In genomic region chr2:146415291-146415690, GRCh38 we compare ENCODE assay signal across 13 cellular contexts.
DNase-seq lines count a peak whose midpoint lies in the region; ATAC-seq and TF ChIP-seq lines count a peak whose summit lies in the region.
"Had no signal": no experiment of that assay in that cellular context is flagged by ENCODE, and none has a peak within 500 bp of the region (broad histone marks: within the 10 kb centered on the region; RNA-seq: fewer than 3 reads in every experiment).

No MANE protein-coding gene starts in this region.

- no peak overlapping the region for H3K27ac Mint-ChIP-seq in neural progenitor cell
- H3K27ac Mint-ChIP-seq in activated CD4-positive, alpha-beta memory T cell treated with anti-CD3 and anti-CD28 coated beads, Interleukin-2, amount 10 ng/mL, durations not matched to agents 7 days and 5 days = no peak overlapping the region
- H3K27ac Mint-ChIP-seq: CD14-positive monocyte had no signal

- H3K36me3 ChIP-seq in neural progenitor cell = no peaks in the 10 kb centered on the region

- DNase-seq in NCI-H510A treated with DMSO at 0.1 percent for 48 hours (lab: John Stamatoyannopoulos, UW) = peak; percentile 23
- no peak for DNase-seq in NCI-H510A (lab: John Stamatoyannopoulos, UW)
- DNase-seq in NCI-H1105 treated with DMSO at 0.1 percent for 48 hours (lab: John Stamatoyannopoulos, UW) = peak; percentile 85
- peak; percentile 7 for DNase-seq in NCI-H69 (lab: John Stamatoyannopoulos, UW)
- DNase-seq in neural progenitor cell (ENCODE audit: low spot score) = no peak
- DNase-seq in stimulated activated CD4-positive, alpha-beta T cell treated with anti-CD3 and anti-CD28 coated beads, Interleukin-2, amount 100 ng/mL, for 48 hours = no peak
- DNase-seq in activated CD4-positive, alpha-beta memory T cell treated with anti-CD3 and anti-CD28 coated beads, Interleukin-2, amount 10 ng/mL, durations not matched to agents 7 days and 5 days = no peak
- DNase-seq: Caco-2, GF-D8, Kasumi-1, NCI-H524 had no signal

- no peak overlapping the region for H3K9ac ChIP-seq in neural progenitor cell

- H3K4me3 ChIP-seq in neural progenitor cell = no peak overlapping the region

- no peak overlapping the region for H3K4me2 ChIP-seq in neural progenitor cell

- no peaks in the 10 kb centered on the region for H3K9me3 ChIP-seq in neural progenitor cell (ENCODE audit: low read depth)
- H3K9me3 ChIP-seq: Caco-2 had no signal

- no peaks in the 10 kb centered on the region for H3K27me3 ChIP-seq in neural progenitor cell

- no peak for TF ChIP-seq CTCF in neural progenitor cell (IDR thresholded peaks at IDR 0.05)

- no peaks in the 10 kb centered on the region for H4K20me1 ChIP-seq in neural progenitor cell (ENCODE audit: low read depth)

- CTCF ChIA-PET in activated CD4-positive, alpha-beta memory T cell treated with anti-CD3 and anti-CD28 coated beads, Interleukin-2, amount 10 ng/mL, durations not matched to agents 7 days and 5 days (lab: Charles Lee) = no interaction called here

- H3K9me3 Mint-ChIP-seq in neural progenitor cell = no peaks in the 10 kb centered on the region
- H3K9me3 Mint-ChIP-seq in activated CD4-positive, alpha-beta memory T cell treated with anti-CD3 and anti-CD28 coated beads, Interleukin-2, amount 10 ng/mL, durations not matched to agents 7 days and 5 days = no peaks in the 10 kb centered on the region

- H3K36me3 Mint-ChIP-seq in neural progenitor cell = no peaks in the 10 kb centered on the region
- no peaks in the 10 kb centered on the region for H3K36me3 Mint-ChIP-seq in activated CD4-positive, alpha-beta memory T cell treated with anti-CD3 and anti-CD28 coated beads, Interleukin-2, amount 10 ng/mL, durations not matched to agents 7 days and 5 days (ENCODE audit: low read depth)
- H3K36me3 Mint-ChIP-seq: CD14-positive monocyte had no signal

- H3F3A ChIP-seq in neural progenitor cell (ENCODE audit: low read depth) = no peaks in the 10 kb centered on the region

- POLR2A ChIA-PET in activated CD4-positive, alpha-beta memory T cell treated with anti-CD3 and anti-CD28 coated beads, Interleukin-2, amount 10 ng/mL, durations not matched to agents 7 days and 5 days (lab: Charles Lee) = no interaction called here

- no peak overlapping the region for H3K4me3 Mint-ChIP-seq in neural progenitor cell
- no peak overlapping the region for H3K4me3 Mint-ChIP-seq in activated CD4-positive, alpha-beta memory T cell treated with anti-CD3 and anti-CD28 coated beads, Interleukin-2, amount 10 ng/mL, durations not matched to agents 7 days and 5 days
- H3K4me3 Mint-ChIP-seq: CD14-positive monocyte had no signal

- H2AFZ ChIP-seq in neural progenitor cell (replicated peaks) = peak overlapping the region; percentile 2

- peaks cover 4% of the 10 kb centered on the region for H3K4me1 Mint-ChIP-seq in neural progenitor cell
- no peaks in the 10 kb centered on the region for H3K4me1 Mint-ChIP-seq in activated CD4-positive, alpha-beta memory T cell treated with anti-CD3 and anti-CD28 coated beads, Interleukin-2, amount 10 ng/mL, durations not matched to agents 7 days and 5 days
- H3K4me1 Mint-ChIP-seq: CD14-positive monocyte had no signal

- no peaks in the 10 kb centered on the region for H3K79me2 ChIP-seq in neural progenitor cell (ENCODE audit: low read depth)

- ATAC-seq in HG02840 (IDR thresholded peaks at IDR 0.05; ENCODE audit: low FRiP score, unreplicated experiment) = no peak

- H3K27ac ChIP-seq in neural progenitor cell = no peak overlapping the region

- no peaks in the 10 kb centered on the region for H3K27me3 Mint-ChIP-seq in neural progenitor cell (ENCODE audit: insufficient read depth, low read depth)
- H3K27me3 Mint-ChIP-seq in activated CD4-positive, alpha-beta memory T cell treated with anti-CD3 and anti-CD28 coated beads, Interleukin-2, amount 10 ng/mL, durations not matched to agents 7 days and 5 days = no peaks in the 10 kb centered on the region

- no peaks in the 10 kb centered on the region for H3K4me1 ChIP-seq in neural progenitor cell
- H3K4me1 ChIP-seq: Caco-2 had no signal

Comparison
In these comparisons a context has a peak if more than half of its experiments do, and no peak if none do; other contexts are left out.
1. DNase-seq: peak in NCI-H510A treated with DMSO at 0.1 percent for 48 hours (single experiment), NCI-H1105 treated with DMSO at 0.1 percent for 48 hours (single experiment) and NCI-H69 (single experiment); none in NCI-H510A (single experiment), neural progenitor cell (single experiment), stimulated activated CD4-positive, alpha-beta T cell treated with anti-CD3 and anti-CD28 coated beads, Interleukin-2, amount 100 ng/mL, for 48 hours (0 of 2) and activated CD4-positive, alpha-beta memory T cell treated with anti-CD3 and anti-CD28 coated beads, Interleukin-2, amount 10 ng/mL, durations not matched to agents 7 days and 5 days (single experiment).